8 cellular contexts compared by ENCODE assay signal in the genomic region with DNA sequence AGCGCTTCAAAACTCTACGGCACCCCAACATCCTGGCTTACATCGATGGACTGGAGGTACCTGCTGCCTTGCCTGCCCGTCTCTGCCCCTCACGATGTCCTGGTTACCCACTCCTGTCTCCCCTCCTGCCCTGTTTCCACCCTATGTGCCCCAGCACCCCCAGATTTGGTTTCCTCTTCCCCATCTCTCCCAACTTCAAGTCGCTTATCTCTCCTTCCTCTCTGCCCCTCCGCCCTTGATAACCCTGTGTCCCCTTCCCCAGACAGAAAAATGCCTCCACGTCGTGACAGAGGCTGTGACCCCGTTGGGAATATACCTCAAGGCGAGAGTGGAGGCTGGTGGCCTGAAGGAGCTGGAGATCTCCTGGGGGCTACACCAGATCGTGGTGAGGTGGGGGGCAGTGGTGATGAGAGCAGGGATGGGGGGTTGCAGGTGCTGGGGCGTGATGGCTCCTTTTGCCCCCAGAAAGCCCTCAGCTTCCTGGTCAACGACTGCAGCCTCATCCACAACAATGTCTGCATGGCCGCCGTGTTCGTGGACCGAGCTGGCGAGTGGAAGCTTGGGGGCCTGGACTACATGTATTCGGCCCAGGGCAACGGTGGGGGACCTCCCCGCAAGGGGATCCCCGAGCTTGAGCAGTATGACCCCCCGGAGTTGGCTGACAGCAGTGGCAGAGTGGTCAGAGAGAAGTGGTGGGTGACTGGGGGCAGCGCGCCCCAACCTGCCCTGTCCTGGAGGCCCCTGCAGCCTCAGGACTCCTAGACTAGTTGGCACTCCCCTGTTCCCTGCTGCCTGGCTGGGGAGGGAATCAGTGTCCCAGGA. TPM values are rescaled to one million over a fixed set of nuclear protein-coding genes. Genes with fewer than 3 reads are reported as not detected.
DNase-seq lines count a peak whose midpoint lies in the region; ATAC-seq lines count a peak whose summit lies in the region.

No MANE protein-coding gene starts in this region.

- peak overlapping the region; percentile 85 for H3K27ac Mint-ChIP-seq in activated CD8-positive, alpha-beta T cell treated with anti-CD3 and anti-CD28 coated beads, Interleukin-2, amount 10 ng/mL, durations not matched to agents 7 days and 5 days
- peak overlapping the region; percentile 90 for H3K27ac Mint-ChIP-seq in stimulated activated effector memory CD8-positive, alpha-beta T cell treated with anti-CD3 and anti-CD28 coated beads, Interleukin-12 subunit alpha, Interleukin-12 subunit beta, amount 100 ng/mL, for 72 hours

- H3K36me3 Mint-ChIP-seq in activated CD8-positive, alpha-beta T cell treated with anti-CD3 and anti-CD28 coated beads, Interleukin-2, amount 10 ng/mL, durations not matched to agents 7 days and 5 days (ENCODE audit: low read depth) = peaks cover 29% of the 10 kb centered on the region
- H3K36me3 Mint-ChIP-seq in stimulated activated effector memory CD8-positive, alpha-beta T cell treated with anti-CD3 and anti-CD28 coated beads, Interleukin-12 subunit alpha, Interleukin-12 subunit beta, amount 100 ng/mL, for 72 hours = peaks cover 34% of the 10 kb centered on the region

- no peaks in the 10 kb centered on the region for H3K27me3 ChIP-seq in HAP-1 (ENCODE audit: low read depth)

- no peak for ATAC-seq in activated CD8-positive, alpha-beta T cell treated with anti-CD3 and anti-CD28 coated beads, Interleukin-2, amount 10 ng/mL, durations not matched to agents 7 days and 5 days
- ATAC-seq in stimulated activated effector memory CD8-positive, alpha-beta T cell treated with anti-CD3 and anti-CD28 coated beads, Interleukin-12 subunit alpha, Interleukin-12 subunit beta, amount 100 ng/mL, for 72 hours = no peak
- ATAC-seq in GM18907 (IDR thresholded peaks at IDR 0.05; ENCODE audit: unreplicated experiment) (no peak), GM18909 (IDR thresholded peaks at IDR 0.05; ENCODE audit: poor library complexity, unreplicated experiment) (no peak)

- H3K27me3 Mint-ChIP-seq in activated CD8-positive, alpha-beta T cell treated with anti-CD3 and anti-CD28 coated beads, Interleukin-2, amount 10 ng/mL, durations not matched to agents 7 days and 5 days (ENCODE audit: low read depth) = no peaks in the 10 kb centered on the region

- peaks cover 3% of the 10 kb centered on the region; the same call in 1 of the 2 replicates for H3K4me1 ChIP-seq in HAP-1

- DNase-seq in HAP-1 (ENCODE audit: low spot score in 2 of 2) (no peak), NCI-H2081 treated with DMSO at 0.1 percent for 48 hours (lab: John Stamatoyannopoulos, UW) (no peak), iPS-NIHi7 (ENCODE audit: extremely low spot score) (no peak)
- no peak for DNase-seq in activated CD8-positive, alpha-beta T cell treated with anti-CD3 and anti-CD28 coated beads, Interleukin-2, amount 10 ng/mL, durations not matched to agents 7 days and 5 days
- DNase-seq in stimulated activated effector memory CD8-positive, alpha-beta T cell treated with anti-CD3 and anti-CD28 coated beads, Interleukin-12 subunit alpha, Interleukin-12 subunit beta, amount 100 ng/mL, for 72 hours (ENCODE audit: low spot score in 2 of 2) = no peak

- H3K9me3 ChIP-seq in HAP-1 = no peaks in the 10 kb centered on the region

- in situ Hi-C loops in HAP-1 (cut with MboI; ENCODE audit: low sequenced_read_pairs) = no loop called here

- peaks cover 69% of the 10 kb centered on the region for H3K4me1 Mint-ChIP-seq in activated CD8-positive, alpha-beta T cell treated with anti-CD3 and anti-CD28 coated beads, Interleukin-2, amount 10 ng/mL, durations not matched to agents 7 days and 5 days (ENCODE audit: low read depth)
- peaks cover 46% of the 10 kb centered on the region for H3K4me1 Mint-ChIP-seq in stimulated activated effector memory CD8-positive, alpha-beta T cell treated with anti-CD3 and anti-CD28 coated beads, Interleukin-12 subunit alpha, Interleukin-12 subunit beta, amount 100 ng/mL, for 72 hours

- peak overlapping the region; percentile 83 for H3K4me3 Mint-ChIP-seq in activated CD8-positive, alpha-beta T cell treated with anti-CD3 and anti-CD28 coated beads, Interleukin-2, amount 10 ng/mL, durations not matched to agents 7 days and 5 days
- peak overlapping the region; percentile 84 for H3K4me3 Mint-ChIP-seq in stimulated activated effector memory CD8-positive, alpha-beta T cell treated with anti-CD3 and anti-CD28 coated beads, Interleukin-12 subunit alpha, Interleukin-12 subunit beta, amount 100 ng/mL, for 72 hours

- peaks cover 31% of the 10 kb centered on the region for H3K36me3 ChIP-seq in HAP-1 (replicated peaks)

- POLR2A ChIA-PET in activated CD8-positive, alpha-beta T cell treated with anti-CD3 and anti-CD28 coated beads, Interleukin-2, amount 10 ng/mL, durations not matched to agents 7 days and 5 days (lab: Charles Lee) = interaction anchor here (0.6 to 2.8 kb wide), 15 partner anchors 11 to 1925 kb away, joined by 3 to 25 read pairs (median 4); partner anchors contain the start of gene MALAT1

- CTCF ChIA-PET in activated CD8-positive, alpha-beta T cell treated with anti-CD3 and anti-CD28 coated beads, Interleukin-2, amount 10 ng/mL, durations not matched to agents 7 days and 5 days (lab: Charles Lee) = interaction anchor here (0.9 to 5.9 kb wide), 7 partner anchors 15 to 109 kb away, joined by 3 to 41 read pairs (median 7); partner anchors contain the start of gene FAM89B

- no peaks in the 10 kb centered on the region for H3K9me3 Mint-ChIP-seq in activated CD8-positive, alpha-beta T cell treated with anti-CD3 and anti-CD28 coated beads, Interleukin-2, amount 10 ng/mL, durations not matched to agents 7 days and 5 days (ENCODE audit: insufficient read depth)
- no peaks in the 10 kb centered on the region for H3K9me3 Mint-ChIP-seq in stimulated activated effector memory CD8-positive, alpha-beta T cell treated with anti-CD3 and anti-CD28 coated beads, Interleukin-12 subunit alpha, Interleukin-12 subunit beta, amount 100 ng/mL, for 72 hours

- peak overlapping the region; percentile 88 for H3K4me3 ChIP-seq in HAP-1
- H3K4me3 ChIP-seq in iPS-11a (ENCODE audit: low read depth, low read length) = peak overlapping the region; percentile 70

RNA-seq across cellular contexts. Expression of gene SCYL1, which starts 1.0 kb away (rescaled TPM):
- total RNA-seq in activated CD8-positive, alpha-beta T cell treated with anti-CD3 and anti-CD28 coated beads, Interleukin-2, amount 10 ng/mL, durations not matched to agents 7 days and 5 days = 10 to 100 TPM; 68.0 to 69.5 TPM

RNA-seq across cellular contexts. Expression of gene MALAT1, which starts 27.0 kb away (rescaled TPM):
- 1,000 to 10,000 TPM; 3,822 to 4,094 TPM for total RNA-seq in activated CD8-positive, alpha-beta T cell treated with anti-CD3 and anti-CD28 coated beads, Interleukin-2, amount 10 ng/mL, durations not matched to agents 7 days and 5 days

RNA-seq across cellular contexts. Expression of gene LTBP3, which starts 32.3 kb away (rescaled TPM):
- 10 to 100 TPM; 64.7 to 70.8 TPM for total RNA-seq in activated CD8-positive, alpha-beta T cell treated with anti-CD3 and anti-CD28 coated beads, Interleukin-2, amount 10 ng/mL, durations not matched to agents 7 days and 5 days

RNA-seq across cellular contexts. Expression of gene ZNRD2, which starts 44.4 kb away (rescaled TPM):
- total RNA-seq in activated CD8-positive, alpha-beta T cell treated with anti-CD3 and anti-CD28 coated beads, Interleukin-2, amount 10 ng/mL, durations not matched to agents 7 days and 5 days = 10 to 100 TPM; 39.2 to 40.7 TPM

RNA-seq across cellular contexts. Expression of gene FAM89B, which starts 46.5 kb away (rescaled TPM):
- total RNA-seq in activated CD8-positive, alpha-beta T cell treated with anti-CD3 and anti-CD28 coated beads, Interleukin-2, amount 10 ng/mL, durations not matched to agents 7 days and 5 days = 10 to 100 TPM; 32.0 to 33.6 TPM
